ENCODE assay signal across 20 cellular contexts in the genomic region with DNA sequence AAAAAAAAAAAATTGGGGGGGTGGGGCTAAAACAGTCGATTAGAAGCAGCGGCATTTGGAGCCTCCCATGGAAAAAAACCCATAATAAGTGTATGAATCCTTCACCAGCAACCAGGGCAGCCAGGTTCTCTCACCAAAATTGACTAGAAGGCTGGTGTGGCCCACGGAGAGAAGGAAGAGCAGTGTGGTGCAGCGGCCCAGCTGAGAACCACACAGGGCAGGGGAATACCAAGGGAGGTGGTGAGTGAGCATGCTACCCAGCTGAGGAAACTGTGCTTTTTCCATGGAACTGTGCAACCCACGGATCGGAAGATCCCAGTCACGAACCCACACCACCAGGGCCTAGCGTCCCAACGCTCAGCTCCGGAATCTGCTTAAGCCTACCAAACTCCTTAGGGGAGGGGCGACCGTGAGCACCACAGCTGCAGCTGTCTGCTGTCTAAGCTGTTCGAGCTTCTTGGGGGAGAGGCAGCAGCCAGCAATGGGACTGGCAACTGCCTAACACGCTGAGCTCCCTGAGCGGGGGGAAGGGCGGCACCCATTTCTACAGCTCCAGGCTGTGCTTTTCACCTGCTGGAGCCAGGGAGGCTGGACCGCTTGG.
DNase-seq lines count a peak whose midpoint lies in the region; ATAC-seq and TF ChIP-seq lines count a peak whose summit lies in the region.
"Had no signal": no experiment of that assay in that cellular context is flagged by ENCODE, and none has a peak within 500 bp of the region (broad histone marks: within the 10 kb centered on the region; RNA-seq: fewer than 3 reads in every experiment).

No MANE protein-coding gene starts in this region.

- TF ChIP-seq CTCF in WERI-Rb-1 (IDR thresholded peaks at IDR 0.05; ENCODE audit: low read depth, low read length) (no peak), transverse colon (IDR thresholded peaks at IDR 0.05) (no peak)
- TF ChIP-seq CTCF in CD8-positive, alpha-beta T cell (IDR thresholded peaks at IDR 0.05) = no peak

- H3K4me1 ChIP-seq in neuronal stem cell (ENCODE audit: control insufficient read depth in 2 of 2, insufficient read depth in 1 of 2, low read depth in 1 of 2, low read length in 2 of 2) (no peaks in the 10 kb centered on the region), transverse colon (no peaks in the 10 kb centered on the region)
- H3K4me1 ChIP-seq in CD8-positive, alpha-beta T cell (ENCODE audit: insufficient read depth, low read length) = no peaks in the 10 kb centered on the region
- H3K4me1 ChIP-seq: BLaER1 treated with 17β-estradiol and CSF1 and Interleukin-3, amounts not matched to agents 10 nM and 100 nM; Peyer's patch had no signal

- H3K4me3 ChIP-seq in WERI-Rb-1 (ENCODE audit: low read depth, low read length) (peak overlapping the region; percentile 20), neuronal stem cell (ENCODE audit: low read length in 2 of 2) (no peak overlapping the region), transverse colon (no peak overlapping the region)
- no peak overlapping the region for H3K4me3 ChIP-seq in CD8-positive, alpha-beta T cell (ENCODE audit: low read depth, low read length)
- H3K4me3 ChIP-seq: BLaER1 treated with 17β-estradiol and CSF1 and Interleukin-3, amounts not matched to agents 10 nM and 100 nM; HAP-1; K562; Peyer's patch had no signal

- peak overlapping the region; percentile 31; the same call in 1 of the 2 replicates for H3K27ac ChIP-seq in WERI-Rb-1
- H3K27ac ChIP-seq in neuronal stem cell (replicated peaks; ENCODE audit: low read length) = no peak overlapping the region
- H3K27ac ChIP-seq in transverse colon = no peak overlapping the region
- H3K27ac ChIP-seq in CD8-positive, alpha-beta T cell (ENCODE audit: low read depth, low read length) = no peak overlapping the region
- H3K27ac ChIP-seq: BLaER1 treated with 17β-estradiol and CSF1 and Interleukin-3, amounts not matched to agents 10 nM and 100 nM; Peyer's patch had no signal

- H3K23ac ChIP-seq in neuronal stem cell (ENCODE audit: low read depth, low read length, poor library complexity) = no peak overlapping the region

- no peak overlapping the region for H4K8ac ChIP-seq in neuronal stem cell (ENCODE audit: low read depth, low read length)

- in situ Hi-C loops in transverse colon (cut with MboI; ENCODE audit: low pct_ligation_motif_present in 1 of 4, low pct_unique_long_range_greater_than_20kb in 1 of 4, low sequenced_read_pairs in 3 of 4) = no loop called here

- no peaks in the 10 kb centered on the region for H3K9me3 ChIP-seq in WERI-Rb-1 (ENCODE audit: severe bottlenecking)
- no peaks in the 10 kb centered on the region for H3K9me3 ChIP-seq in neuronal stem cell (replicated peaks in 1 of 2; ENCODE audit: control insufficient read depth in 2 of 2, insufficient read depth in 1 of 2, low read depth in 1 of 2, low read length in 2 of 2)
- no peaks in the 10 kb centered on the region for H3K9me3 ChIP-seq in transverse colon
- no peaks in the 10 kb centered on the region for H3K9me3 ChIP-seq in CD8-positive, alpha-beta T cell (ENCODE audit: low read length)
- H3K9me3 ChIP-seq: HAP-1, Peyer's patch had no signal

- H3K4ac ChIP-seq in neuronal stem cell (ENCODE audit: low read length) = no peak overlapping the region

- DNase-seq in D341Med (ENCODE audit: low spot score) (peak; percentile 71), WERI-Rb-1 (peak; percentile 87), neuronal stem cell (ENCODE audit: low spot score) (no peak), transverse colon (no peak), NCI-H526 treated with DMSO at 0.1 percent for 48 hours (lab: John Stamatoyannopoulos, UW) (no peak)
- no peak for DNase-seq in CD8-positive, alpha-beta T cell
- DNase-seq: DND-41, GDM1, MV-4-11, NCI-H1417, NCI-H187 treated with DMSO at 0.1 percent for 48 hours, NCI-H446 treated with DMSO at 0.1 percent for 48 hours, NCI-H748 treated with DMSO at 0.1 percent for 48 hours, Peyer's patch, SHP77 treated with DMSO at 0.1 percent for 48 hours had no signal

- H2BK120ac ChIP-seq in neuronal stem cell (ENCODE audit: low read depth, low read length) = no peak overlapping the region

- TF ChIP-seq EP300 in transverse colon (IDR thresholded peaks at IDR 0.05; ENCODE audit: low read depth) = no peak

- H3K4me1 Mint-ChIP-seq in CD8-positive, alpha-beta T cell (ENCODE audit: low read depth) = no peaks in the 10 kb centered on the region

- H3K27ac Mint-ChIP-seq in CD8-positive, alpha-beta T cell = no peak overlapping the region

- no peak overlapping the region for H4K91ac ChIP-seq in neuronal stem cell (ENCODE audit: low read depth, low read length, poor library complexity)

- H3K9me3 Mint-ChIP-seq in CD8-positive, alpha-beta T cell = peaks cover 11% of the 10 kb centered on the region

- intact Hi-C loops in transverse colon (cut with DNase I; ENCODE audit: low total_unique reads) = no loop called here
- intact Hi-C loops in CD8-positive, alpha-beta T cell (cut with DNase I, micrococcal nuclease) = no loop called here

- no peak overlapping the region for H3K4me3 Mint-ChIP-seq in CD8-positive, alpha-beta T cell

- no peak overlapping the region for H2BK5ac ChIP-seq in neuronal stem cell (ENCODE audit: low read length)

- ATAC-seq in HG02798 (IDR thresholded peaks at IDR 0.05; ENCODE audit: poor library complexity, unreplicated experiment) (peak; percentile 57), GM21390 (IDR thresholded peaks at IDR 0.05; ENCODE audit: unreplicated experiment) (no peak)
- ATAC-seq in CD8-positive, alpha-beta T cell = no peak
- ATAC-seq: K562 had no signal

- no CpG with 5 or more reads among the region's 17 CpGs for WGBS in neuronal stem cell (ENCODE audit: extremely low coverage in 2 of 2, insufficient read length in 2 of 2, insufficient replicate concordance in 1 of 2), 2 donors
- WGBS in transverse colon (ENCODE audit: low coverage in 1 of 2), 2 donors = 89 to 96% methylated on average over 2 to 17 of the region's 17 CpGs

- no peak for TF ChIP-seq POLR2A in transverse colon (IDR thresholded peaks at IDR 0.05)

- no peak overlapping the region for H3K14ac ChIP-seq in neuronal stem cell (ENCODE audit: low read length)

- no peak overlapping the region for H2AK5ac ChIP-seq in neuronal stem cell (ENCODE audit: low read depth, low read length)

- H3K36me3 Mint-ChIP-seq in CD8-positive, alpha-beta T cell = no peaks in the 10 kb centered on the region

- CTCF ChIA-PET in CD8-positive, alpha-beta T cell (lab: Charles Lee) = no interaction called here

- POLR2A ChIA-PET in CD8-positive, alpha-beta T cell (lab: Charles Lee) = no interaction called here

- no peaks in the 10 kb centered on the region for H3K79me1 ChIP-seq in neuronal stem cell (ENCODE audit: low read depth, low read length)

- H2BK15ac ChIP-seq in neuronal stem cell (ENCODE audit: low read length) = no peak overlapping the region

- H3K36me3 ChIP-seq in WERI-Rb-1 (no peaks in the 10 kb centered on the region), neuronal stem cell (replicated peaks in 1 of 2; ENCODE audit: control insufficient read depth in 2 of 2, insufficient read depth in 2 of 2, low read length in 2 of 2) (no peaks in the 10 kb centered on the region), transverse colon (no peaks in the 10 kb centered on the region)
- no peaks in the 10 kb centered on the region for H3K36me3 ChIP-seq in CD8-positive, alpha-beta T cell (ENCODE audit: insufficient read depth, low read length)
- H3K36me3 ChIP-seq: BLaER1 treated with 17β-estradiol and CSF1 and Interleukin-3, amounts not matched to agents 10 nM and 100 nM; HAP-1; Peyer's patch had no signal

- H2BK12ac ChIP-seq in neuronal stem cell (ENCODE audit: low read length) = peak overlapping the region; percentile 14

- no peak overlapping the region for H3K9ac ChIP-seq in neuronal stem cell (ENCODE audit: low read depth, low read length, poor library complexity)
- H3K9ac ChIP-seq: BLaER1 treated with 17β-estradiol and CSF1 and Interleukin-3, amounts not matched to agents 10 nM and 100 nM had no signal

- H3K27me3 Mint-ChIP-seq in CD8-positive, alpha-beta T cell (ENCODE audit: low read depth) = no peaks in the 10 kb centered on the region

- no peaks in the 10 kb centered on the region for H3K27me3 ChIP-seq in WERI-Rb-1 (ENCODE audit: insufficient read depth, low read depth, severe bottlenecking)
- H3K27me3 ChIP-seq in neuronal stem cell (ENCODE audit: control insufficient read depth in 3 of 3, insufficient read depth in 3 of 3, low read depth in 1 of 3, low read length in 3 of 3) = no peaks in the 10 kb centered on the region
- H3K27me3 ChIP-seq in transverse colon = no peaks in the 10 kb centered on the region
- no peaks in the 10 kb centered on the region for H3K27me3 ChIP-seq in CD8-positive, alpha-beta T cell (ENCODE audit: insufficient read depth, low read length)
- H3K27me3 ChIP-seq: BLaER1 treated with 17β-estradiol and CSF1 and Interleukin-3, amounts not matched to agents 10 nM and 100 nM; Peyer's patch had no signal

- H3K4me2 ChIP-seq in neuronal stem cell (ENCODE audit: insufficient read depth, low read length, poor library complexity, severe bottlenecking) = no peak overlapping the region
- H3K4me2 ChIP-seq: BLaER1 treated with 17β-estradiol and CSF1 and Interleukin-3, amounts not matched to agents 10 nM and 100 nM had no signal

- H3K18ac ChIP-seq in neuronal stem cell (ENCODE audit: low read length) = peak overlapping the region; percentile 82

- H2AFZ ChIP-seq in neuronal stem cell (ENCODE audit: low read length) = no peak overlapping the region

Comparison
In these comparisons a context has a peak if more than half of its experiments do, and no peak if none do; other contexts are left out.
1. DNase-seq: peak in D341Med (single experiment) and WERI-Rb-1 (single experiment); none in neuronal stem cell (single experiment), transverse colon (single experiment), NCI-H526 treated with DMSO at 0.1 percent for 48 hours (single experiment) and CD8-positive, alpha-beta T cell (0 of 7).